Comparison of ENCODE assay signal across 13 cellular contexts in genomic region chr6:73121421-73121993, GRCh38.
DNase-seq lines count a peak whose midpoint lies in the region; ATAC-seq, FAIRE-seq and TF ChIP-seq lines count a peak whose summit lies in the region.
"Had no signal": no experiment of that assay in that cellular context is flagged by ENCODE, and none has a peak within 500 bp of the region (broad histone marks: within the 10 kb centered on the region; RNA-seq: fewer than 3 reads in every experiment).

No MANE protein-coding gene starts in this region.

- peak; percentile 52 for FAIRE-seq in H1 (lab: Jason Lieb, UNC)
- FAIRE-seq: frontal cortex had no signal

- H3K9me3 ChIP-seq in H1 (ENCODE audit: insufficient read depth in 2 of 2, low read depth in 1 of 2, low read length in 1 of 2), result no peaks in the 10 kb centered on the region
- no peaks in the 10 kb centered on the region for H3K9me3 ChIP-seq in osteoblast (ENCODE audit: low read depth, low read length)
- H3K9me3 ChIP-seq in suprapubic skin, result no peaks in the 10 kb centered on the region
- H3K9me3 ChIP-seq: upper lobe of left lung had no signal

- no peak overlapping the region for H3K56ac ChIP-seq in H1 (replicated peaks; ENCODE audit: insufficient read length, low read depth, low read length)

- no peak overlapping the region for H4K5ac ChIP-seq in H1 (ENCODE audit: insufficient read length, low read depth, low read length)

- H3K36me3 ChIP-seq in H1 (ENCODE audit: control insufficient read depth in 2 of 4, insufficient read depth in 4 of 4, low read length in 3 of 4) (no peaks in the 10 kb centered on the region), osteoblast (ENCODE audit: insufficient read depth, low read length) (no peaks in the 10 kb centered on the region), suprapubic skin (no peaks in the 10 kb centered on the region)
- H3K36me3 ChIP-seq: upper lobe of left lung had no signal

- DNase-seq in ELR (ENCODE audit: low read depth), result peak; percentile 76
- DNase-seq in H1 (ENCODE audit: low read depth in 1 of 2, low spot score in 2 of 2), result no peak
- DNase-seq in osteoblast (ENCODE audit: insufficient read length, low spot score, missing footprints), result no peak
- no peak for DNase-seq in suprapubic skin (ENCODE audit: low spot score in 2 of 2)
- DNase-seq: activated T-cell treated with anti-CD3 and anti-CD28 coated beads, Interleukin-2, amount 50 U/mL, for 48 hours; central memory CD4-positive, alpha-beta T cell; NCI-H2081 treated with DMSO at 0.1 percent for 48 hours; upper lobe of left lung had no signal

- H2BK15ac ChIP-seq in H1 (ENCODE audit: low read length), result no peak overlapping the region

- no peak overlapping the region for H4K91ac ChIP-seq in H1 (replicated peaks; ENCODE audit: insufficient read length, low read length)

- no peak for TF ChIP-seq CTCF in H1 (IDR thresholded peaks at IDR 0.05; ENCODE audit: control extremely low read depth in 1 of 3, insufficient read depth in 1 of 3, low read depth in 1 of 3, low read length in 3 of 3)
- TF ChIP-seq CTCF in osteoblast (IDR thresholded peaks at IDR 0.05; ENCODE audit: extremely low read depth, low read depth, low read length), result peak; percentile 16
- TF ChIP-seq CTCF in suprapubic skin (IDR thresholded peaks at IDR 0.05), result no peak

- H2BK120ac ChIP-seq in H1 (replicated peaks; ENCODE audit: low read depth, low read length), result no peak overlapping the region

- H2BK12ac ChIP-seq in H1 (ENCODE audit: low read depth, low read length), result no peak overlapping the region

- no peak overlapping the region for H2BK5ac ChIP-seq in H1 (ENCODE audit: low read depth, low read length)

- H3K4me1 ChIP-seq in H1 (replicated peaks in 1 of 4; ENCODE audit: control insufficient read depth in 3 of 4, insufficient read depth in 4 of 4, low read length in 3 of 4) (peaks cover 0 to 3% (median 0%) of the 10 kb centered on the region in 4 experiments; a peak in 1 of 7 replicates), osteoblast (ENCODE audit: insufficient read depth, low read length) (no peaks in the 10 kb centered on the region), suprapubic skin (no peaks in the 10 kb centered on the region)
- H3K4me1 ChIP-seq: upper lobe of left lung had no signal

- H3K9ac ChIP-seq in H1 (replicated peaks in 1 of 4; ENCODE audit: extremely low read depth in 1 of 4, low read depth in 3 of 4, low read length in 3 of 4), result no peak overlapping the region; a peak in 1 of 7 replicates

- TF ChIP-seq RAD21 in H1 (IDR thresholded peaks at IDR 0.05 in 1 of 2, conservative IDR thresholded peaks at IDR 0.05 in 1 of 2; ENCODE audit: low read depth in 2 of 2, low read length in 2 of 2), result no peak

- no peak overlapping the region for H2BK20ac ChIP-seq in H1 (ENCODE audit: low read length)

- no peak for TF ChIP-seq EP300 in H1 (IDR thresholded peaks at IDR 0.05; ENCODE audit: borderline replicate concordance in 1 of 2, low read depth in 2 of 2, low read length in 2 of 2)
- no peak for TF ChIP-seq EP300 in suprapubic skin (IDR thresholded peaks at IDR 0.05)

- TF ChIP-seq POLR2A in H1 (IDR thresholded peaks at IDR 0.05; ENCODE audit: control extremely low read depth in 1 of 2, low read depth in 2 of 2, low read length in 2 of 2), result no peak
- TF ChIP-seq POLR2A in suprapubic skin (IDR thresholded peaks at IDR 0.05), result no peak

- H3K79me1 ChIP-seq in H1 (ENCODE audit: low read depth, low read length), result no peaks in the 10 kb centered on the region

- CTCF ChIA-PET in H1 (lab: Charles Lee; ENCODE audit: partially characterized antibody), result interaction anchor here (1.0 to 1.7 kb wide), 2 partner anchors 13 to 91 kb away, joined by 3 to 5 read pairs; no protein-coding TSS in a partner anchor

- no peak overlapping the region for H3K27ac ChIP-seq in H1 (ENCODE audit: low read depth, low read length)
- H3K27ac ChIP-seq in osteoblast (ENCODE audit: low read depth, low read length), result no peak overlapping the region
- no peak overlapping the region for H3K27ac ChIP-seq in suprapubic skin
- H3K27ac ChIP-seq: upper lobe of left lung had no signal

- WGBS in H1 (ENCODE audit: extremely low coverage in 1 of 2, insufficient coverage in 1 of 2, insufficient read length in 1 of 2, insufficient replicate concordance in 2 of 2, low coverage in 1 of 2, low lambda C conversion rate in 2 of 2, missing lambda C conversion rate in 1 of 2), 2 experiments, result 92% methylated on average over 4 of the region's 4 CpGs; no CpG with 5 or more reads in 1 of the 2 experiments
- WGBS in suprapubic skin, result 90% methylated on average over 4 of the region's 4 CpGs

- no peak overlapping the region for H2AFZ ChIP-seq in H1 (ENCODE audit: low read length)
- H2AFZ ChIP-seq in osteoblast (ENCODE audit: low read length), result no peak overlapping the region

- no peak overlapping the region for H3K18ac ChIP-seq in H1 (ENCODE audit: extremely low read depth, low read length)

- H4K8ac ChIP-seq in H1 (ENCODE audit: extremely low read depth, insufficient read depth, low read length), result no peak overlapping the region

- H3K27me3 ChIP-seq in H1 (replicated peaks in 1 of 4; ENCODE audit: control insufficient read depth in 3 of 4, extremely low read depth in 1 of 4, insufficient read depth in 3 of 4, low read length in 3 of 4) (no peaks in the 10 kb centered on the region), osteoblast (ENCODE audit: insufficient read depth, low read length) (no peaks in the 10 kb centered on the region), suprapubic skin (no peaks in the 10 kb centered on the region)
- H3K27me3 ChIP-seq: upper lobe of left lung had no signal

- H3K4me3 ChIP-seq in H1 (ENCODE audit: extremely low read depth in 1 of 4, insufficient read depth in 2 of 4, low read depth in 3 of 4, low read length in 4 of 4) (no peak overlapping the region), osteoblast (ENCODE audit: insufficient read depth, low read length) (no peak overlapping the region), suprapubic skin (no peak overlapping the region)
- H3K4me3 ChIP-seq: upper lobe of left lung had no signal

- no peaks in the 10 kb centered on the region for H4K20me1 ChIP-seq in H1 (replicated peaks in 1 of 2; ENCODE audit: control insufficient read depth in 1 of 2, insufficient read depth in 2 of 2, low read length in 2 of 2)
- H4K20me1 ChIP-seq in osteoblast (ENCODE audit: insufficient read depth, low read length), result no peaks in the 10 kb centered on the region

- H3K4me2 ChIP-seq in H1 (ENCODE audit: insufficient read depth in 1 of 2, low read depth in 2 of 2, low read length in 2 of 2) (no peak overlapping the region), osteoblast (ENCODE audit: insufficient read depth, low read length) (no peak overlapping the region)

- no peak overlapping the region for H3K4ac ChIP-seq in H1 (replicated peaks; ENCODE audit: insufficient read length, low read depth, low read length)

- no peaks in the 10 kb centered on the region for H3K23me2 ChIP-seq in H1 (ENCODE audit: low read depth, low read length)

- no peak overlapping the region for H3K23ac ChIP-seq in H1 (ENCODE audit: insufficient read length)

- H3K79me2 ChIP-seq in H1 (ENCODE audit: control insufficient read depth in 1 of 2, insufficient read depth in 2 of 2, low read length in 2 of 2) (no peaks in the 10 kb centered on the region), osteoblast (ENCODE audit: insufficient read depth, low read length) (no peaks in the 10 kb centered on the region)

- H3K14ac ChIP-seq in H1 (ENCODE audit: insufficient read length), result no peak overlapping the region

- POLR2A ChIA-PET in H1 (lab: Charles Lee; ENCODE audit: partially characterized antibody), result no interaction called here

- H2AK5ac ChIP-seq in H1 (ENCODE audit: low read depth, low read length), result no peak overlapping the region

- ATAC-seq in HG03039 (IDR thresholded peaks at IDR 0.05; ENCODE audit: unreplicated experiment) (no peak), GM18519 (IDR thresholded peaks at IDR 0.05; ENCODE audit: low FRiP score, unreplicated experiment) (no peak), HG02588 (IDR thresholded peaks at IDR 0.05; ENCODE audit: unreplicated experiment) (no peak)

TF ChIP-seq in PFSK-1, 5 proteins besides CTCF, POLR2A, EP300 and RAD21 (continues in another document):
- TF ChIP-seq POLR2AphosphoS5 (IDR thresholded peaks at IDR 0.05; ENCODE audit: low read depth, low read length), result no peak

TF ChIP-seq in H1, 55 proteins besides CTCF, POLR2A, EP300 and RAD21 (continues in another document):
- TF ChIP-seq, protein P1, sequence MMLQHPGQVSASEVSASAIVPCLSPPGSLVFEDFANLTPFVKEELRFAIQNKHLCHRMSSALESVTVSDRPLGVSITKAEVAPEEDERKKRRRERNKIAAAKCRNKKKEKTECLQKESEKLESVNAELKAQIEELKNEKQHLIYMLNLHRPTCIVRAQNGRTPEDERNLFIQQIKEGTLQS (IDR thresholded peaks at IDR 0.05; ENCODE audit: insufficient read depth, low read depth, low read length), result no peak
- TF ChIP-seq TBP (IDR thresholded peaks at IDR 0.05; ENCODE audit: low read depth, low read length) (no peak), JUND (IDR thresholded peaks at IDR 0.05; ENCODE audit: low read length) (no peak)
